ENCODE assay signal across 1 cellular context in the genomic region with DNA sequence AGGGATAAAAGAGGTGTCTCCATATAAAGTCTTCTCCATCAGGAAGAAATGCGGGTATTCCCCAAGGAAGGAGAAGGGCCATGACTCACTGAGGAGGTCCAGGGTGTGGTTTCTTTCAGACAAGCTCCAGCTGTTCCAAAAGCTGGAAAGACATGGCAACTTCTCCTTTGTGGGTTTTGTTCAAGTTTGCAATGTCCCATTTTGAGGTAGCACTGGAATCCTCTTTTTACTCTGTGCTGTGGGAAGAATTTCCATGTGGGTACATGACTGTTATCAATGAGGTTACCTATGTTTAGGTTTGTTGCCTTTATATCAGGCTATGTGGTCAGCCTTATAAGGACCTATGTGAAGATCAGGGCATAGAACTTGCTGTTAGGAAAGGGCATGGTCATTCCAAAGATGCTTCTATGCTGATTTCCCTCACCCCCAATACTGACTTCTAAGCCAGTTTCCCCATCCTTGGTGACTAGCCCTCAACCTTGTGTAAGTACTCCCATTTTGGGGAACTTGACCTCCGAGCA.
TF ChIP-seq lines count a peak whose summit lies in the region.

No MANE protein-coding gene starts in this region.

TF ChIP-seq in WTC11, 78 proteins besides CTCF, POLR2A, EP300 and RAD21 (continued from another document):
- TF ChIP-seq, protein P1, sequence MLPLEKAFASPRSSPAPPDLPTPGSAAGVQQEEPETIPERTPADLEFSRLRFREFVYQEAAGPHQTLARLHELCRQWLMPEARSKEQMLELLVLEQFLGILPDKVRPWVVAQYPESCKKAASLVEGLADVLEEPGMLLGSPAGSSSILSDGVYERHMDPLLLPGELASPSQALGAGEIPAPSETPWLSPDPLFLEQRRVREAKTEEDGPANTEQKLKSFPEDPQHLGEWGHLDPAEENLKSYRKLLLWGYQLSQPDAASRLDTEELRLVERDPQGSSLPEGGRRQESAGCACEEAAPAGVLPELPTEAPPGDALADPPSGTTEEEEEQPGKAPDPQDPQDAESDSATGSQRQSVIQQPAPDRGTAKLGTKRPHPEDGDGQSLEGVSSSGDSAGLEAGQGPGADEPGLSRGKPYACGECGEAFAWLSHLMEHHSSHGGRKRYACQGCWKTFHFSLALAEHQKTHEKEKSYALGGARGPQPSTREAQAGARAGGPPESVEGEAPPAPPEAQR (CRISPR knock-in tag; IDR thresholded peaks at IDR 0.05), result no peak
- no peak for TF ChIP-seq ZNF138 (CRISPR knock-in tag; conservative IDR thresholded peaks at IDR 0.05)
- TF ChIP-seq, protein P2, sequence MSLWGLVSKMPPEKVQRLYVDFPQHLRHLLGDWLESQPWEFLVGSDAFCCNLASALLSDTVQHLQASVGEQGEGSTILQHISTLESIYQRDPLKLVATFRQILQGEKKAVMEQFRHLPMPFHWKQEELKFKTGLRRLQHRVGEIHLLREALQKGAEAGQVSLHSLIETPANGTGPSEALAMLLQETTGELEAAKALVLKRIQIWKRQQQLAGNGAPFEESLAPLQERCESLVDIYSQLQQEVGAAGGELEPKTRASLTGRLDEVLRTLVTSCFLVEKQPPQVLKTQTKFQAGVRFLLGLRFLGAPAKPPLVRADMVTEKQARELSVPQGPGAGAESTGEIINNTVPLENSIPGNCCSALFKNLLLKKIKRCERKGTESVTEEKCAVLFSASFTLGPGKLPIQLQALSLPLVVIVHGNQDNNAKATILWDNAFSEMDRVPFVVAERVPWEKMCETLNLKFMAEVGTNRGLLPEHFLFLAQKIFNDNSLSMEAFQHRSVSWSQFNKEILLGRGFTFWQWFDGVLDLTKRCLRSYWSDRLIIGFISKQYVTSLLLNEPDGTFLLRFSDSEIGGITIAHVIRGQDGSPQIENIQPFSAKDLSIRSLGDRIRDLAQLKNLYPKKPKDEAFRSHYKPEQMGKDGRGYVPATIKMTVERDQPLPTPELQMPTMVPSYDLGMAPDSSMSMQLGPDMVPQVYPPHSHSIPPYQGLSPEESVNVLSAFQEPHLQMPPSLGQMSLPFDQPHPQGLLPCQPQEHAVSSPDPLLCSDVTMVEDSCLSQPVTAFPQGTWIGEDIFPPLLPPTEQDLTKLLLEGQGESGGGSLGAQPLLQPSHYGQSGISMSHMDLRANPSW (CRISPR knock-in tag; conservative IDR thresholded peaks at IDR 0.05; ENCODE audit: low read depth), result no peak
- no peak for TF ChIP-seq OVOL2 (CRISPR knock-in tag; IDR thresholded peaks at IDR 0.05; ENCODE audit: borderline replicate concordance)
- TF ChIP-seq FOXK1 (CRISPR knock-in tag; IDR thresholded peaks at IDR 0.05), result no peak
- TF ChIP-seq, protein P3, sequence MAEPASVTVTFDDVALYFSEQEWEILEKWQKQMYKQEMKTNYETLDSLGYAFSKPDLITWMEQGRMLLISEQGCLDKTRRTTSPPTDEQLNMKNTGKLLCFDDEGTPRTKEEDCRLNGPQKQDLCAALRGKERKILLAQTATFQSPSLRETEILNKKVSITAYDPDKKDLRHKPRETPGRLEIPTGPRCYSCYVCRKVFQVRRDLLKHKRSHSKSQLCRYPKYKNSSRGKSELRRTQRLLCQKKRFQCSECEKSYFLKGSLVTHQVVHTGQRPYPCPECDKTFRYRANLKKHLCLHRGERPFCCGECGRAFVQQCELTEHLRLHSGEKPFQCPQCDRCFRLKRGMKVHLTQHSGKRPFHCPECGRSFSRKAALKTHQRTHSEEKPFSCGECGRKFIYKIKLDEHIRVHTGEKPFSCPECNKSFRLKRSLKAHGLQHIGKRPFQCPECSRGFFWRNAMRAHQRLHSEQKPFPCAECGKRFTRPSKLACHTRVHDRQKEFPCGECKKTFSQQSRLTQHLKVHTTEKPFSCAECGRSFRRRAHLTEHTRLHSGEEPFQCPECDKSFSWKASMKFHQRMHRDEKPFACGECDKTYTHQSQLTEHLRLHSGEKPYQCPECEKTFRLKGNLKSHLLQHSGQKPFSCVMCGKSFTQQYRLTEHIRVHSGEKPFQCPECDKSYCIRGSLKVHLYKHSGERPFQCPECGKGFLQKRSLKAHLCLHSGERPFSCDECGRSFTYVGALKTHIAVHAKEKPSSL (CRISPR knock-in tag; conservative IDR thresholded peaks at IDR 0.05), result no peak
- TF ChIP-seq TCF7 (CRISPR knock-in tag; IDR thresholded peaks at IDR 0.05; ENCODE audit: low read depth), result no peak
- TF ChIP-seq, protein P4, sequence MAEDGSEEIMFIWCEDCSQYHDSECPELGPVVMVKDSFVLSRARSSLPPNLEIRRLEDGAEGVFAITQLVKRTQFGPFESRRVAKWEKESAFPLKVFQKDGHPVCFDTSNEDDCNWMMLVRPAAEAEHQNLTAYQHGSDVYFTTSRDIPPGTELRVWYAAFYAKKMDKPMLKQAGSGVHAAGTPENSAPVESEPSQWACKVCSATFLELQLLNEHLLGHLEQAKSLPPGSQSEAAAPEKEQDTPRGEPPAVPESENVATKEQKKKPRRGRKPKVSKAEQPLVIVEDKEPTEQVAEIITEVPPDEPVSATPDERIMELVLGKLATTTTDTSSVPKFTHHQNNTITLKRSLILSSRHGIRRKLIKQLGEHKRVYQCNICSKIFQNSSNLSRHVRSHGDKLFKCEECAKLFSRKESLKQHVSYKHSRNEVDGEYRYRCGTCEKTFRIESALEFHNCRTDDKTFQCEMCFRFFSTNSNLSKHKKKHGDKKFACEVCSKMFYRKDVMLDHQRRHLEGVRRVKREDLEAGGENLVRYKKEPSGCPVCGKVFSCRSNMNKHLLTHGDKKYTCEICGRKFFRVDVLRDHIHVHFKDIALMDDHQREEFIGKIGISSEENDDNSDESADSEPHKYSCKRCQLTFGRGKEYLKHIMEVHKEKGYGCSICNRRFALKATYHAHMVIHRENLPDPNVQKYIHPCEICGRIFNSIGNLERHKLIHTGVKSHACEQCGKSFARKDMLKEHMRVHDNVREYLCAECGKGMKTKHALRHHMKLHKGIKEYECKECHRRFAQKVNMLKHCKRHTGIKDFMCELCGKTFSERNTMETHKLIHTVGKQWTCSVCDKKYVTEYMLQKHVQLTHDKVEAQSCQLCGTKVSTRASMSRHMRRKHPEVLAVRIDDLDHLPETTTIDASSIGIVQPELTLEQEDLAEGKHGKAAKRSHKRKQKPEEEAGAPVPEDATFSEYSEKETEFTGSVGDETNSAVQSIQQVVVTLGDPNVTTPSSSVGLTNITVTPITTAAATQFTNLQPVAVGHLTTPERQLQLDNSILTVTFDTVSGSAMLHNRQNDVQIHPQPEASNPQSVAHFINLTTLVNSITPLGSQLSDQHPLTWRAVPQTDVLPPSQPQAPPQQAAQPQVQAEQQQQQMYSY (CRISPR knock-in tag; IDR thresholded peaks at IDR 0.05), result no peak
- no peak for TF ChIP-seq JUN (CRISPR knock-in tag; IDR thresholded peaks at IDR 0.05)
- no peak for TF ChIP-seq IRF2 (CRISPR knock-in tag; IDR thresholded peaks at IDR 0.05; ENCODE audit: borderline replicate concordance, low read depth)
- no peak for TF ChIP-seq NFATC4 (CRISPR knock-in tag; IDR thresholded peaks at IDR 0.05)
- no peak for TF ChIP-seq SMAD4 (CRISPR knock-in tag; IDR thresholded peaks at IDR 0.05)
- no peak for TF ChIP-seq ZNF671 (CRISPR knock-in tag; IDR thresholded peaks at IDR 0.05)
TF ChIP-seq in WTC11: peak in this region for 0.
